In the genomic region with DNA sequence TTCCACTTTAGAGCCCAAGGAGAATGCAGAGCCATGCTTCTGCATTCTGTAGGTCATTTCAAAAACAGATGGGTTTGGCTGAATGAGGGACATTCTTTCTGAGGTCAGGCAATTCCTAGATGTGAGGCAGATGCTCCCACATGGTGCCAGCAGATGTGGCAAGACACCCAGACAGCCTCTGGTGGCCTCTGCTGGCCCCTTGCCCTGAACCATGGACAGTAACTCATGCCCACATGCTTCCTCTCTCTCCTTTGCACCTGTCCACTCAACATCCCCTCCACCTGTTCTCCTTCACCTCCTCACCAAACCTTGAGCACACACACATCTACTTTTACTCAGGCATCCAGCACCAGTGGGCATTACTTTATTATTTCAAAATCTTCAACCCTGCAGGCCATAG, we compare ENCODE assay signal across 15 cellular contexts.
DNase-seq lines count a peak whose midpoint lies in the region; TF ChIP-seq lines count a peak whose summit lies in the region.
"Had no signal": no experiment of that assay in that cellular context is flagged by ENCODE, and none has a peak within 500 bp of the region (broad histone marks: within the 10 kb centered on the region; RNA-seq: fewer than 3 reads in every experiment).

No MANE protein-coding gene starts in this region.

- H3K36me3 ChIP-seq in WERI-Rb-1 (no peaks in the 10 kb centered on the region), testis (ENCODE audit: low read depth, missing control alignments) (no peaks in the 10 kb centered on the region), prostate gland (no peaks in the 10 kb centered on the region)
- H3K36me3 ChIP-seq: HAP-1 had no signal

- TF ChIP-seq CTCF in AG10803 (conservative IDR thresholded peaks at IDR 0.05; ENCODE audit: low read length), result no peak
- 0 out of 2 replicates have a peak, but pooled peaks have one; percentile 1 for TF ChIP-seq CTCF in WERI-Rb-1 (IDR thresholded peaks at IDR 0.05; ENCODE audit: low read depth, low read length)
- no peak for TF ChIP-seq CTCF in testis (IDR thresholded peaks at IDR 0.05)
- TF ChIP-seq CTCF in prostate gland (IDR thresholded peaks at IDR 0.05), result no peak

- intact Hi-C loops in testis (cut with DNase I; ENCODE audit: low total_unique reads), result no loop called here
- intact Hi-C loops in prostate gland (cut with DNase I), result no loop called here

- TF ChIP-seq POLR2A in testis (IDR thresholded peaks at IDR 0.05), result no peak
- TF ChIP-seq POLR2A in prostate gland (IDR thresholded peaks at IDR 0.05), result no peak

- H3K27me3 ChIP-seq in WERI-Rb-1 (ENCODE audit: insufficient read depth, low read depth, severe bottlenecking) (no peaks in the 10 kb centered on the region), testis (no peaks in the 10 kb centered on the region), prostate gland (replicated peaks; ENCODE audit: insufficient read depth) (no peaks in the 10 kb centered on the region)

- H3K4me1 ChIP-seq in testis (no peaks in the 10 kb centered on the region), prostate gland (replicated peaks) (no peaks in the 10 kb centered on the region)
- H3K4me1 ChIP-seq: HAP-1 had no signal

- no peak overlapping the region for H3K4me3 ChIP-seq in AG10803 (ENCODE audit: low read length)
- no peak overlapping the region for H3K4me3 ChIP-seq in WERI-Rb-1 (ENCODE audit: low read depth, low read length)
- H3K4me3 ChIP-seq in testis, result no peak overlapping the region
- no peak overlapping the region for H3K4me3 ChIP-seq in prostate gland
- H3K4me3 ChIP-seq: GM12878, HAP-1 had no signal

- DNase-seq in AG10803 (ENCODE audit: low read depth), result peak; percentile 15
- peak; percentile 7 for DNase-seq in GM04504 (ENCODE audit: low read depth)
- DNase-seq in WERI-Rb-1, result no peak
- DNase-seq in myocyte (ENCODE audit: low read depth), result peak; percentile 82
- no peak for DNase-seq in testis
- no peak for DNase-seq in OCI-M2 (lab: John Stamatoyannopoulos, UW; ENCODE audit: unreplicated experiment)
- DNase-seq in prostate gland (ENCODE audit: low spot score), result no peak
- DNase-seq: AML-193; Caco-2; CD4-positive, alpha-beta T cell; DMS79 treated with DMSO at 0.1 percent for 48 hours; GF-D8 had no signal

- H3K27ac ChIP-seq in WERI-Rb-1, result no peak overlapping the region
- H3K27ac ChIP-seq in testis, result no peak overlapping the region
- H3K27ac ChIP-seq in prostate gland, result no peak overlapping the region
- H3K27ac ChIP-seq: C4-2B had no signal

- H3K9me3 ChIP-seq in WERI-Rb-1 (ENCODE audit: severe bottlenecking), result peaks cover 9% of the 10 kb centered on the region
- H3K9me3 ChIP-seq in testis, result no peaks in the 10 kb centered on the region
- H3K9me3 ChIP-seq in prostate gland, result no peaks in the 10 kb centered on the region
- H3K9me3 ChIP-seq: HAP-1 had no signal

Comparison
In these comparisons a context has a peak if more than half of its experiments do, and no peak if none do; other contexts are left out.
1. DNase-seq: peak in AG10803 (single experiment), GM04504 (single experiment) and myocyte (single experiment); none in WERI-Rb-1 (single experiment), testis (single experiment), OCI-M2 (single experiment) and prostate gland (single experiment).